ENCODE assay signal across 15 cellular contexts in the genomic region with DNA sequence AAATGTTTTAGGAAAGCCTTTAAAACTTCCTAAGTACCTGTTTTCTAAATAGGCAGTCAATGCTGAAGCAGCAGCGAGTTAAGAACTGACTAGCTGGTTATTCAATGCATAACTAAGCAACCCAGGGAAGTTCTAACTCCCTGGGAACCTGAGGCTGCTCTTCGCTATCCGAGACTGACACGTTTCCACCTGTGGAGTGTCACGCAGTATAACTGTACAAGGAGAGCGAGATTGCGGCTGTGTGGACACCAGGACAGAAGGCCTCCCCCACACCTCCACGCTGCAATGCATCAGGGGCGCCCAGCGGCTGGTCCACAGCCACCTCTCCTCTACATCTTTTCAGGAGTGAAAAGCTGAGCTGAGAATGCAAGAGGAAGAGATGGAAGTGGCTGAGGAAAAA. TPM values are rescaled to one million over a fixed set of nuclear protein-coding genes. Genes with fewer than 3 reads are reported as not detected.
DNase-seq lines count a peak whose midpoint lies in the region; ATAC-seq and TF ChIP-seq lines count a peak whose summit lies in the region.
"Had no signal": no experiment of that assay in that cellular context is flagged by ENCODE, and none has a peak within 500 bp of the region (broad histone marks: within the 10 kb centered on the region; RNA-seq: fewer than 3 reads in every experiment).

No MANE protein-coding gene starts in this region.

- H3K4me1 ChIP-seq in RWPE2 (ENCODE audit: insufficient read depth, poor library complexity, severe bottlenecking), result peaks cover 11% of the 10 kb centered on the region
- H3K4me1 ChIP-seq in sigmoid colon, result peaks cover 0 to 99% (median 95%) of the 10 kb centered on the region in 4 donors

- no peak for TF ChIP-seq EP300 in sigmoid colon (IDR thresholded peaks at IDR 0.05)

- H3K36me3 ChIP-seq in RWPE2 (ENCODE audit: low read depth) (peaks cover 48% of the 10 kb centered on the region), sigmoid colon (peaks cover 0 to 2% (median 0%) of the 10 kb centered on the region in 4 donors)

- H3K4me1 Mint-ChIP-seq in glutamatergic neuron (ENCODE audit: low read depth, unreplicated experiment), result peaks cover 24% of the 10 kb centered on the region

- no peak for DNase-seq in AG04449 (ENCODE audit: low read depth, low spot score)
- DNase-seq in RWPE2 (ENCODE audit: low spot score), result no peak
- DNase-seq in glutamatergic neuron, result peak; percentile 23
- DNase-seq in sigmoid colon, result no peak
- DNase-seq in middle frontal gyrus (ENCODE audit: extremely low spot score, low spot score), result no peak
- no peak for DNase-seq in NCI-H1417 treated with DMSO at 0.1 percent for 48 hours (lab: John Stamatoyannopoulos, UW)
- DNase-seq in stimulated activated CD4-positive, alpha-beta T cell treated with anti-CD3 and anti-CD28 coated beads, Interleukin-1b, Interleukin-23, amount 100 ng/mL, for 48 hours, result no peak
- DNase-seq: activated naive CD4-positive, alpha-beta T cell treated with anti-CD3 and anti-CD28 coated beads, Interleukin-2, amount 50 U/mL, for 16 hours; cortex of kidney; mesendoderm; NCI-H2029; NK-92 treated with Interleukin-12 subunit alpha and Interleukin-12 subunit beta, amount 100 ng/mL, for 24 hours had no signal

- H3K27me3 ChIP-seq in RWPE2 (ENCODE audit: insufficient read depth, poor library complexity, severe bottlenecking), result no peaks in the 10 kb centered on the region
- no peaks in the 10 kb centered on the region for H3K27me3 ChIP-seq in sigmoid colon

- no peak for TF ChIP-seq POLR2A in sigmoid colon (IDR thresholded peaks at IDR 0.05)

- TF ChIP-seq CTCF in AG04449 (IDR thresholded peaks at IDR 0.05; ENCODE audit: insufficient read depth, low read length, missing control alignments) (no peak), RWPE2 (IDR thresholded peaks at IDR 0.05; ENCODE audit: poor library complexity, severe bottlenecking) (no peak), glutamatergic neuron (IDR thresholded peaks at IDR 0.05; ENCODE audit: partially characterized antibody, unreplicated experiment) (no peak), sigmoid colon (IDR thresholded peaks at IDR 0.05) (no peak)

- H3K9me3 ChIP-seq in RWPE2 (ENCODE audit: severe bottlenecking) (no peaks in the 10 kb centered on the region), sigmoid colon (no peaks in the 10 kb centered on the region)

- 91 to 95% methylated on average over 10 of the region's 10 CpGs for WGBS in sigmoid colon, 2 donors

- ATAC-seq in RWPE2 (ENCODE audit: low read depth) (peak; percentile 7; the same call in 1 of the 3 replicates), HG03045 (IDR thresholded peaks at IDR 0.05; ENCODE audit: unreplicated experiment) (no peak)

- no peak overlapping the region for H3K27ac Mint-ChIP-seq in glutamatergic neuron (ENCODE audit: unreplicated experiment)
- H3K27ac Mint-ChIP-seq: T-helper 1 cell treated with Interleukin-12 subunit alpha and Interleukin-12 subunit beta and Interleukin-4 antibody, amounts not matched to agents 30 μg/mL and 1 μg/mL, for 36 hours had no signal

- H3K9me3 Mint-ChIP-seq in glutamatergic neuron (ENCODE audit: unreplicated experiment), result peaks cover 14% of the 10 kb centered on the region
- H3K9me3 Mint-ChIP-seq: activated CD4-positive, alpha-beta memory T cell treated with anti-CD3 and anti-CD28 coated beads, Interleukin-2, amount 10 ng/mL, durations not matched to agents 7 days and 5 days; T-helper 1 cell treated with Interleukin-12 subunit alpha and Interleukin-12 subunit beta and Interleukin-4 antibody, amounts not matched to agents 30 μg/mL and 1 μg/mL, for 36 hours had no signal

- H3K27ac ChIP-seq in RWPE2 (ENCODE audit: poor library complexity, severe bottlenecking) (peak overlapping the region; percentile 65), sigmoid colon (peak overlapping the region; percentile 74 to 100 (median 88))

- H3K4me3 ChIP-seq in AG04449 (ENCODE audit: low read depth, low read length) (peak overlapping the region; percentile 1; the same call in 1 of the 2 replicates), RWPE2 (ENCODE audit: severe bottlenecking) (no peak overlapping the region), sigmoid colon (peak overlapping the region in 1 of 4 donors; percentile 11)

- H3K27me3 Mint-ChIP-seq in glutamatergic neuron (ENCODE audit: unreplicated experiment), result peaks cover 5% of the 10 kb centered on the region

- CTCF ChIA-PET in AG04449 (lab: Yijun Ruan, JAX), result interaction anchor here (0.9 to 11.7 kb wide), 31 partner anchors 8 to 464 kb away, joined by 3 to 267 read pairs (median 5); a partner anchor contains a TSS

- H3K36me3 Mint-ChIP-seq in glutamatergic neuron (ENCODE audit: unreplicated experiment), result no peaks in the 10 kb centered on the region

- intact Hi-C loops in sigmoid colon (cut with DNase I), result loop anchor here (5.0 kb wide), 1 partner anchor 264 kb away; no protein-coding TSS in a partner anchor

- no peak overlapping the region for H3K4me3 Mint-ChIP-seq in glutamatergic neuron (ENCODE audit: unreplicated experiment)

- POLR2A ChIA-PET in AG04449 (lab: Yijun Ruan, JAX), result no interaction called here

RNA-seq across cellular contexts. Expression of a gene that starts 8.0 kb away (rescaled TPM):
- total RNA-seq in glutamatergic neuron (ENCODE audit: unreplicated experiment) (7.5 TPM), sigmoid colon (100 to 1,000 TPM in 1 of 4 donors, 10 to 100 TPM in 3; 46.7 to 116 (median 75.9) TPM)
- polyA plus RNA-seq in sigmoid colon, result 10 to 100 TPM in 1 of 3 donors, 1 to 10 TPM in 2; 9.0 to 22.2 (median 9.1) TPM
